ENCODE assay signal across 19 cellular contexts in genomic region chr13:51002736-51003135, GRCh38.
DNase-seq lines count a peak whose midpoint lies in the region; ATAC-seq and TF ChIP-seq lines count a peak whose summit lies in the region.
"Had no signal": no experiment of that assay in that cellular context is flagged by ENCODE, and none has a peak within 500 bp of the region (broad histone marks: within the 10 kb centered on the region; RNA-seq: fewer than 3 reads in every experiment).

No MANE protein-coding gene starts in this region.

- DNase-seq in RPMI7951 (ENCODE audit: low read depth) (peak; percentile 2), esophagus muscularis mucosa (ENCODE audit: extremely low spot score) (peak; percentile 17), AG20443 (ENCODE audit: low spot score) (no peak), epidermal melanocyte (ENCODE audit: insufficient read length, low spot score) (no peak)
- DNase-seq: 8988T; ACHN; C1 segment of cervical spinal cord; Calu3; CD4-positive, alpha-beta memory T cell; COR-L47; DMS53; DMS79 treated with DMSO at 0.1 percent for 48 hours; GF-D8; GOT3; HFFc6 had no signal

- no peaks in the 10 kb centered on the region for H3K36me3 ChIP-seq in esophagus muscularis mucosa
- H3K36me3 ChIP-seq: HAP-1 had no signal

- no peak overlapping the region for H3K27ac ChIP-seq in esophagus muscularis mucosa (replicated peaks in 1 of 4)
- H3K27ac ChIP-seq: A549 had no signal

- H3K36me3 Mint-ChIP-seq in nephron (ENCODE audit: low read depth) = no peaks in the 10 kb centered on the region

- ATAC-seq in HG02588 (IDR thresholded peaks at IDR 0.05; ENCODE audit: unreplicated experiment) = no peak
- ATAC-seq: A549 had no signal

- WGBS in esophagus muscularis mucosa = 50% methylated on average over 1 of the region's 1 CpG

- no peak for TF ChIP-seq EP300 in esophagus muscularis mucosa (IDR thresholded peaks at IDR 0.05)

- H3K27ac Mint-ChIP-seq in nephron = peak overlapping the region; percentile 2 to 36 (median 2)
- H3K27ac Mint-ChIP-seq: CD4-positive, alpha-beta memory T cell; HFFc6 had no signal

- H3K4me3 ChIP-seq in esophagus muscularis mucosa = no peak overlapping the region
- H3K4me3 ChIP-seq: A549, HAP-1 had no signal

- H3K4me3 Mint-ChIP-seq in nephron = no peak overlapping the region
- H3K4me3 Mint-ChIP-seq: CD4-positive, alpha-beta memory T cell; HFFc6 had no signal

- H3K4me1 Mint-ChIP-seq in nephron = peaks cover 81% of the 10 kb centered on the region
- H3K4me1 Mint-ChIP-seq: CD4-positive, alpha-beta memory T cell had no signal

- TF ChIP-seq CTCF in esophagus muscularis mucosa (IDR thresholded peaks at IDR 0.05) (no peak), nephron (IDR thresholded peaks at IDR 0.05; ENCODE audit: unreplicated experiment in 3 of 3) (no peak)

- H3K27me3 ChIP-seq in esophagus muscularis mucosa = no peaks in the 10 kb centered on the region

- no peak for TF ChIP-seq POLR2A in esophagus muscularis mucosa (IDR thresholded peaks at IDR 0.05; ENCODE audit: low read depth)

- H3K9me3 ChIP-seq in esophagus muscularis mucosa = no peaks in the 10 kb centered on the region
- H3K9me3 ChIP-seq: A549, HAP-1 had no signal

- H3K4me1 ChIP-seq in esophagus muscularis mucosa = peaks cover 0 to 13% (median 7%) of the 10 kb centered on the region in 4 donors
- H3K4me1 ChIP-seq: A549 had no signal

- H3K27me3 Mint-ChIP-seq in nephron (ENCODE audit: low read depth) = no peaks in the 10 kb centered on the region

- H3K9me3 Mint-ChIP-seq in nephron = no peaks in the 10 kb centered on the region
- H3K9me3 Mint-ChIP-seq: HFFc6 had no signal

- intact Hi-C loops in esophagus muscularis mucosa (cut with DNase I) = no loop called here

Comparison
In these comparisons a context has a peak if more than half of its experiments do, and no peak if none do; other contexts are left out.
1. DNase-seq: peak in RPMI7951 (single experiment) and esophagus muscularis mucosa (single experiment); none in AG20443 (single experiment) and epidermal melanocyte (single experiment).